Comparison of ENCODE assay signal across 23 cellular contexts in genomic region chr1:14182801-14183200, GRCh38.
DNase-seq lines count a peak whose midpoint lies in the region; ATAC-seq, FAIRE-seq and TF ChIP-seq lines count a peak whose summit lies in the region.
"Had no signal": no experiment of that assay in that cellular context is flagged by ENCODE, and none has a peak within 500 bp of the region (broad histone marks: within the 10 kb centered on the region; RNA-seq: fewer than 3 reads in every experiment).

No MANE protein-coding gene starts in this region.

- 0% methylated on average over 5 of the region's 5 CpGs for whole genome bisulfite sequencing in K562 (ENCODE audit: insufficient coverage, low coverage, missing lambda C conversion rate)
- 79 to 81% methylated on average over 5 of the region's 5 CpGs for WGBS in lower leg skin, 2 donors

- H3K9me1 ChIP-seq in K562 (ENCODE audit: control insufficient read depth, insufficient read depth, low read length): no peaks in the 10 kb centered on the region

- intact Hi-C loops in K562 (cut with micrococcal nuclease) (no loop called here), lower leg skin (cut with DNase I; ENCODE audit: low total_unique reads) (no loop called here)

- POLR2A ChIA-PET in K562 (lab: Yijun Ruan, JAX): interaction anchor here (0.7 kb wide), 1 partner anchor 888 kb away, joined by 3 read pairs; no protein-coding TSS in a partner anchor

- DNase-seq in DMS 273 (lab: John Stamatoyannopoulos, UW; ENCODE audit: unreplicated experiment) (peak; percentile 37), DMS 273 treated with DMSO at 0.1 percent for 48 hours (lab: John Stamatoyannopoulos, UW) (no peak), NCI-H82 (lab: John Stamatoyannopoulos, UW) (peak; percentile 39), K562 (ENCODE audit: extremely low read depth in 1 of 4, low spot score in 3 of 4) (no peak), AML-193 (lab: John Stamatoyannopoulos, UW) (no peak), putamen (ENCODE audit: low spot score) (no peak), superior temporal gyrus (ENCODE audit: extremely low spot score) (no peak), lower leg skin (ENCODE audit: low spot score in 2 of 2) (no peak)
- DNase-seq: BE2C; CD4-positive, alpha-beta T cell; DMS79; Kasumi-1; MG63; NCI-H1105; NCI-H1694; NCI-H510A; NCI-H774; SW 1271 had no signal

- H3K9ac ChIP-seq in K562 (ENCODE audit: insufficient read depth in 1 of 2, low read depth in 2 of 2, low read length in 2 of 2): no peak overlapping the region

- TF ChIP-seq CTCF in K562 (IDR thresholded peaks at IDR 0.05 in 2 of 3, conservative IDR thresholded peaks at IDR 0.05 in 1 of 3; ENCODE audit: insufficient read depth in 2 of 3, low read depth in 1 of 3, low read length in 3 of 3) (no peak), lower leg skin (IDR thresholded peaks at IDR 0.05) (no peak)

- H3K4me1 ChIP-seq in K562 (replicated peaks in 1 of 2; ENCODE audit: control insufficient read depth in 2 of 2, insufficient read depth in 2 of 2, low read length in 2 of 2): no peaks in the 10 kb centered on the region
- H3K4me1 ChIP-seq: BE2C, HAP-1, SJSA1 had no signal

- no TSS peak for BruUV-seq in K562 (replicated peaks; lab: Mats Ljungman, UMichigan)

- no peaks in the 10 kb centered on the region for H3K79me2 ChIP-seq in K562 (ENCODE audit: control insufficient read depth, insufficient read depth, low read length)

- no peak overlapping the region for H2AFZ ChIP-seq in K562 (ENCODE audit: low read depth, low read length)

- no peak for TF ChIP-seq EP300 in K562 (IDR thresholded peaks at IDR 0.05; ENCODE audit: low read length)

- TF ChIP-seq RAD21 in K562 (CRISPR knock-in tag; conservative IDR thresholded peaks at IDR 0.05 in 1 of 2, IDR thresholded peaks at IDR 0.05 in 1 of 2): no peak

- no peaks in the 10 kb centered on the region for H3K36me3 ChIP-seq in K562 (ENCODE audit: control insufficient read depth, insufficient read depth, low read length)
- H3K36me3 ChIP-seq: BE2C, HAP-1, MG63, SJSA1 had no signal

- H3K27ac ChIP-seq in K562 (ENCODE audit: extremely low read depth, low read depth, low read length): no peak overlapping the region
- H3K27ac ChIP-seq: 22Rv1, HL-60, SJSA1 had no signal

- TF ChIP-seq POLR2A in K562 (conservative IDR thresholded peaks at IDR 0.05) (no peak), lower leg skin (IDR thresholded peaks at IDR 0.05) (no peak)

- in situ Hi-C loops in K562 (cut with MboI): no loop called here

- H3K9me3 ChIP-seq in K562 (replicated peaks; ENCODE audit: control insufficient read depth, insufficient read depth, low read depth, low read length): no peaks in the 10 kb centered on the region
- H3K9me3 ChIP-seq: BE2C, HAP-1, MG63, SJSA1 had no signal

- FAIRE-seq in K562 (lab: Jason Lieb, UNC): no peak

- CTCF ChIA-PET in K562 (lab: Yijun Ruan, JAX; ENCODE audit: low intra/inter-chr PET ratio): no interaction called here

- no peak for ATAC-seq in K562
- ATAC-seq: Panc1 had no signal

- H3K4me2 ChIP-seq in K562 (ENCODE audit: insufficient read depth, low read length): no peak overlapping the region

- no peak overlapping the region for H3K4me3 ChIP-seq in K562
- no peak overlapping the region for H3K4me3 ChIP-seq in lower leg skin (ENCODE audit: low read depth, poor library complexity, severe bottlenecking)
- H3K4me3 ChIP-seq: HAP-1, MG63, SJSA1 had no signal

- H4K20me1 ChIP-seq in K562 (replicated peaks; ENCODE audit: control insufficient read depth, insufficient read depth, low read length): no peaks in the 10 kb centered on the region

- H3K27me3 ChIP-seq in K562 (ENCODE audit: control insufficient read depth in 2 of 2, insufficient read depth in 2 of 2, low read length in 2 of 2): peaks cover 30 to 36% of the 10 kb centered on the region in 2 experiments
- H3K27me3 ChIP-seq: BE2C, MG63, SJSA1 had no signal

TF ChIP-seq in K562, 482 proteins besides CTCF, POLR2A, EP300 and RAD21:
- TF ChIP-seq, protein P1, sequence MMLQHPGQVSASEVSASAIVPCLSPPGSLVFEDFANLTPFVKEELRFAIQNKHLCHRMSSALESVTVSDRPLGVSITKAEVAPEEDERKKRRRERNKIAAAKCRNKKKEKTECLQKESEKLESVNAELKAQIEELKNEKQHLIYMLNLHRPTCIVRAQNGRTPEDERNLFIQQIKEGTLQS (IDR thresholded peaks at IDR 0.05): peak; percentile 41
- TF ChIP-seq, protein P1 (CRISPR knock-in tag; conservative IDR thresholded peaks at IDR 0.05): no peak
- TF ChIP-seq XRCC3 (IDR thresholded peaks at IDR 0.05) (no peak), TCF7 (IDR thresholded peaks at IDR 0.05; ENCODE audit: borderline replicate concordance) (no peak), SNAPC5 (CRISPR knock-in tag; IDR thresholded peaks at IDR 0.05) (no peak), HDAC1 (IDR thresholded peaks at IDR 0.05) (no peak), MCM3 (IDR thresholded peaks at IDR 0.05) (no peak), NR4A1 (CRISPR knock-in tag; IDR thresholded peaks at IDR 0.05) (no peak), NR4A1 (tag; IDR thresholded peaks at IDR 0.05) (no peak), TSC22D4 (tag; IDR thresholded peaks at IDR 0.05) (no peak), CEBPG (CRISPR knock-in tag; IDR thresholded peaks at IDR 0.05) (no peak), CEBPG (tag; conservative IDR thresholded peaks at IDR 0.05 in 1 of 2, IDR thresholded peaks at IDR 0.05 in 1 of 2) (peak in 1 of 2 experiments; percentile 55; a peak in 2 of 4 replicates)

Comparison
In these comparisons a context has a peak if more than half of its experiments do, and no peak if none do; other contexts are left out.
1. DNase-seq: peak in DMS 273 (single experiment) and NCI-H82 (single experiment); none in DMS 273 treated with DMSO at 0.1 percent for 48 hours (single experiment), K562 (0 of 4), AML-193 (0 of 2), putamen (single experiment), superior temporal gyrus (single experiment) and lower leg skin (0 of 2).